Comparison of ENCODE assay signal across 9 cellular contexts in genomic region chr15:101168898-101169297, GRCh38.
A peak's percentile ranks its signal among the peaks of the same experiment; 100 is the strongest.
DNase-seq lines count a peak whose midpoint lies in the region; ATAC-seq, FAIRE-seq and TF ChIP-seq lines count a peak whose summit lies in the region.
"Had no signal": no experiment of that assay in that cellular context is flagged by ENCODE, and none has a peak within 500 bp of the region (broad histone marks: within the 10 kb centered on the region; RNA-seq: fewer than 3 reads in every experiment).

No MANE protein-coding gene starts in this region.

- no peak for TF ChIP-seq CTCF in liver (IDR thresholded peaks at IDR 0.05; ENCODE audit: low read depth, low read length, missing input control)
- TF ChIP-seq CTCF in HepG2 (CRISPR knock-in tag; IDR thresholded peaks at IDR 0.05): no peak
- no peak for TF ChIP-seq CTCF in neutrophil (IDR thresholded peaks at IDR 0.05)
- no peak for TF ChIP-seq CTCF in foreskin keratinocyte (conservative IDR thresholded peaks at IDR 0.05)

- H3K4me3 ChIP-seq in liver (ENCODE audit: low read depth in 1 of 3, low read length in 3 of 3): no peak overlapping the region
- no peak overlapping the region for H3K4me3 ChIP-seq in HepG2 (replicated peaks in 1 of 3; ENCODE audit: insufficient read depth in 1 of 3, low read depth in 2 of 3, low read length in 3 of 3)
- peak overlapping the region; percentile 55 to 75 for H3K4me3 ChIP-seq in neutrophil (ENCODE audit: low read depth in 1 of 2, low read length in 1 of 2)
- H3K4me3 ChIP-seq in effector memory CD4-positive, alpha-beta T cell (ENCODE audit: insufficient read depth, low read depth, low read length, poor library complexity, severe bottlenecking): no peak overlapping the region

- DNase-seq in HepG2 (ENCODE audit: low spot score): no peak
- DNase-seq in caudate nucleus (lab: John Stamatoyannopoulos, UW): no peak
- no peak for DNase-seq in effector memory CD4-positive, alpha-beta T cell
- no peak for DNase-seq in anterior cingulate cortex (lab: John Stamatoyannopoulos, UW)
- no peak for DNase-seq in foreskin keratinocyte
- no peak for DNase-seq in D341Med (ENCODE audit: low spot score)
- DNase-seq: NCI-H69 had no signal

- no peak for TF ChIP-seq RAD21 in liver (IDR thresholded peaks at IDR 0.05)
- no peak for TF ChIP-seq RAD21 in HepG2 (CRISPR knock-in tag; IDR thresholded peaks at IDR 0.05)

- intact Hi-C loops in HepG2 (cut with micrococcal nuclease; ENCODE audit: unreplicated experiment): no loop called here

- H2AFZ ChIP-seq in HepG2 (ENCODE audit: low read length): no peak overlapping the region

- no peak for FAIRE-seq in HepG2 (lab: Jason Lieb, UNC)

- TF ChIP-seq EP300 in HepG2 (IDR thresholded peaks at IDR 0.05; ENCODE audit: low read depth in 2 of 2, low read length in 2 of 2) (no peak), HepG2 (CRISPR knock-in tag; IDR thresholded peaks at IDR 0.05; ENCODE audit: borderline replicate concordance) (no peak)

- no TSS peak for BruUV-seq in HepG2 (replicated peaks; lab: Mats Ljungman, UMichigan)

- H3K27ac ChIP-seq in liver (ENCODE audit: low read depth in 1 of 2, low read length in 2 of 2): peak overlapping the region; percentile 71 to 76
- H3K27ac ChIP-seq in HepG2 (ENCODE audit: extremely low read length, insufficient read depth, low read length): no peak overlapping the region
- H3K27ac ChIP-seq in caudate nucleus (ENCODE audit: low read depth, low read length): peak overlapping the region; percentile 74
- peak overlapping the region; percentile 90 for H3K27ac ChIP-seq in neutrophil
- no peak overlapping the region for H3K27ac ChIP-seq in effector memory CD4-positive, alpha-beta T cell (ENCODE audit: insufficient read depth, low read length, poor library complexity, severe bottlenecking)
- H3K27ac ChIP-seq in foreskin keratinocyte: no peak overlapping the region

- ATAC-seq in HepG2 (no peak; the same call in 2 of the 3 replicates), foreskin keratinocyte (no peak)

- POLR2A ChIA-PET in HepG2 (lab: Yijun Ruan, JAX): no interaction called here

- H3K4me1 ChIP-seq in liver (ENCODE audit: control insufficient read depth in 4 of 4, insufficient read depth in 4 of 4, low read length in 3 of 4): peaks cover 0 to 8% (median 2%) of the 10 kb centered on the region in 4 donors
- peaks cover 31% of the 10 kb centered on the region for H3K4me1 ChIP-seq in HepG2 (ENCODE audit: insufficient read depth, low read length)
- H3K4me1 ChIP-seq in neutrophil (ENCODE audit: control insufficient read depth in 1 of 2, insufficient read depth in 1 of 2, low read depth in 1 of 2, low read length in 1 of 2): peaks cover 58 to 65% of the 10 kb centered on the region in 2 experiments
- peaks cover 13% of the 10 kb centered on the region for H3K4me1 ChIP-seq in effector memory CD4-positive, alpha-beta T cell (ENCODE audit: control insufficient read depth, insufficient read depth, low read length, poor library complexity, severe bottlenecking)
- H3K4me1 ChIP-seq in foreskin keratinocyte: peaks cover 50% of the 10 kb centered on the region

- 94% methylated on average over 4 of the region's 4 CpGs for WGBS in liver
- 93% methylated on average over 3 of the region's 4 CpGs for WGBS in HepG2 (ENCODE audit: low lambda C conversion rate)

- no peaks in the 10 kb centered on the region for H4K20me1 ChIP-seq in HepG2 (ENCODE audit: insufficient read depth, low read length)

- no peaks in the 10 kb centered on the region for H3K27me3 ChIP-seq in liver (ENCODE audit: control insufficient read depth in 4 of 4, insufficient read depth in 4 of 4, low read length in 3 of 4)
- H3K27me3 ChIP-seq in HepG2 (ENCODE audit: control insufficient read depth in 1 of 2, insufficient read depth in 2 of 2, low read length in 2 of 2): no peaks in the 10 kb centered on the region
- no peaks in the 10 kb centered on the region for H3K27me3 ChIP-seq in neutrophil
- H3K27me3 ChIP-seq in effector memory CD4-positive, alpha-beta T cell (replicated peaks; ENCODE audit: control insufficient read depth, insufficient read depth, low read length, poor library complexity, severe bottlenecking): no peaks in the 10 kb centered on the region
- no peaks in the 10 kb centered on the region for H3K27me3 ChIP-seq in foreskin keratinocyte

- peaks cover 3 to 11% (median 9%) of the 10 kb centered on the region in 4 donors for H3K9me3 ChIP-seq in liver (ENCODE audit: control insufficient read depth in 4 of 4, low read length in 3 of 4)
- peaks cover 29% of the 10 kb centered on the region for H3K9me3 ChIP-seq in HepG2 (ENCODE audit: low read length)
- no peaks in the 10 kb centered on the region for H3K9me3 ChIP-seq in neutrophil
- H3K9me3 ChIP-seq in effector memory CD4-positive, alpha-beta T cell (ENCODE audit: control insufficient read depth, low read length): peaks cover 4% of the 10 kb centered on the region

- in situ Hi-C loops in HepG2 (cut with HindIII; ENCODE audit: extremely low pct_ligation_motif_present, low pct_unique_long_range_greater_than_20kb): no loop called here

- CTCF ChIA-PET in HepG2 (lab: Yijun Ruan, JAX; ENCODE audit: low intra/inter-chr PET ratio, low total read pairs): no interaction called here

- H3K36me3 ChIP-seq in liver (ENCODE audit: control insufficient read depth in 4 of 4, insufficient read depth in 3 of 4, low read depth in 1 of 4, low read length in 3 of 4): peaks cover 0 to 1% (median 0%) of the 10 kb centered on the region in 4 donors
- H3K36me3 ChIP-seq in HepG2 (replicated peaks in 1 of 2; ENCODE audit: control insufficient read depth in 1 of 2, insufficient read depth in 2 of 2, low read length in 2 of 2): no peaks in the 10 kb centered on the region
- no peaks in the 10 kb centered on the region for H3K36me3 ChIP-seq in neutrophil
- no peaks in the 10 kb centered on the region for H3K36me3 ChIP-seq in effector memory CD4-positive, alpha-beta T cell (ENCODE audit: control insufficient read depth, insufficient read depth, low read length)

- no peak overlapping the region for H3K9ac ChIP-seq in liver (ENCODE audit: low read depth in 1 of 2, low read length in 2 of 2)
- no peak overlapping the region for H3K9ac ChIP-seq in HepG2 (ENCODE audit: insufficient read depth, low read depth, low read length)

- H3K4me2 ChIP-seq in HepG2 (ENCODE audit: low read depth, low read length): no peak overlapping the region

- no peaks in the 10 kb centered on the region for H3K79me2 ChIP-seq in HepG2 (ENCODE audit: insufficient read depth, low read length)

- TF ChIP-seq POLR2A in HepG2 (IDR thresholded peaks at IDR 0.05; ENCODE audit: insufficient read depth in 1 of 2, low read depth in 2 of 2, low read length in 2 of 2): no peak

TF ChIP-seq in liver, 16 proteins besides CTCF, POLR2A, EP300 and RAD21:
- TF ChIP-seq MAX (IDR thresholded peaks at IDR 0.05) (no peak), SP1 (IDR thresholded peaks at IDR 0.05) (no peak), GABPA (IDR thresholded peaks at IDR 0.05 in 1 of 2, conservative IDR thresholded peaks at IDR 0.05 in 1 of 2) (no peak), JUND (IDR thresholded peaks at IDR 0.05) (no peak)

TF ChIP-seq in HepG2, 621 proteins besides CTCF, POLR2A, EP300 and RAD21:
- TF ChIP-seq ZNF12 (CRISPR knock-in tag; IDR thresholded peaks at IDR 0.05) (no peak), CERS6 (CRISPR knock-in tag; IDR thresholded peaks at IDR 0.05) (no peak), JUNB (CRISPR knock-in tag; IDR thresholded peaks at IDR 0.05; ENCODE audit: borderline replicate concordance) (no peak), ADNP (CRISPR knock-in tag; IDR thresholded peaks at IDR 0.05) (no peak), ATF3 (CRISPR knock-in tag; IDR thresholded peaks at IDR 0.05) (no peak), RBM39 (IDR thresholded peaks at IDR 0.05; ENCODE audit: low read depth, low read length, poor library complexity, severe bottlenecking) (no peak), ZIK1 (CRISPR knock-in tag; IDR thresholded peaks at IDR 0.05; ENCODE audit: borderline replicate concordance, low read depth) (no peak)

Comparison
In these comparisons a context has a peak if more than half of its experiments do, and no peak if none do; other contexts are left out.
1. H3K27ac ChIP-seq: peak in liver (2 of 2), caudate nucleus (single experiment) and neutrophil (single experiment); none in HepG2 (single experiment), effector memory CD4-positive, alpha-beta T cell (single experiment) and foreskin keratinocyte (single experiment).
2. H3K4me3 ChIP-seq: peak in neutrophil (2 of 2); none in liver (0 of 3), HepG2 (0 of 3) and effector memory CD4-positive, alpha-beta T cell (single experiment).